In the genomic region with DNA sequence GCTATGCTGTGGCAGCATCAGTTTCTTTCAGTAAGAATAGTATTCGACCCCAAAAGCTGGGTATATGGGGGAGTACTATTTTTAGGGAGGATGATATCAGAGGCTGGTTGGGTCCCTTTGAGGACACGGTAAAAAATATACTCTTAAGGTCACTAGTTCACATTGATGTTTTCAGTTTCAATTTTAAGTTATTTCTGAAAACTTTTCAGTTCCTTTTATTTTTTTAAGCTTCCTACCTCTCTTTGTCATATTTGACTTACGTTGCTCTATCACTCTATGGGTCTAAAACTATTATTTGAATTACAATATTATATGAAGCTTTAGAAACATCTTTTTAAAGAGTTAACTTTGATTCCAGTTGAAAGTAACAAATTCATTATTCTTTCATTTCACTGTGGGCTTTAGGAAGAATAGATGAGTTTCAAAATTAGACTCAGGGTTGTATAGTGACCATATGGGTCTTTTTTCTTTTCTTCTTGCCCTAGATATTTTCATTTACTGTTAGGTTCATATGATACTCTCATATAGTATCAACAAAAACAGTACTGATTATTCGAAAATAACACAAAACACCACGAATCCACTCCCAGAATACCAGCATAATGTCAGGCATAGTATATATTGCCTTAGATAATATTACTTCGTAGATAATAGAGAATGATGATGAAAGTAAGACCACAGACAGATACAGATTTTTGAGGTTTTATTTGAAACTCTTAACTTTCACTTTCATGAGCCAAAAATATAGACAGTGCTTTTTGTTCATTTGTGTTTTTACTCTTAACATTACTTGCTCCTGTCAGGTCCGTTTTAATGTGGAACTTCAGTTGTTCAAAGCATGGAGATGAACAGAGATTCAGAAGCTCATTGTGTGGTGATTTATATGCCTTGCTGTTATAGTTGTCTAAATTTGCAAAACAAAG, we compare ENCODE assay signal across 8 cellular contexts.
DNase-seq lines count a peak whose midpoint lies in the region; ATAC-seq and TF ChIP-seq lines count a peak whose summit lies in the region.

No MANE protein-coding gene starts in this region.

- peak; percentile 89 for ATAC-seq in GM21390 (IDR thresholded peaks at IDR 0.05; ENCODE audit: unreplicated experiment)
- peak; percentile 82 for ATAC-seq in HG03457 (IDR thresholded peaks at IDR 0.05; ENCODE audit: unreplicated experiment)

- DNase-seq in GM13977 (ENCODE audit: low spot score) = peak; percentile 79
- no peak for DNase-seq in coronary artery (ENCODE audit: low spot score)
- no peak for DNase-seq in kidney glomerular epithelial cell (lab: John Stamatoyannopoulos, UW)
- no peak for DNase-seq in NCI-H1105 treated with DMSO at 0.1 percent for 48 hours (lab: John Stamatoyannopoulos, UW)
- DNase-seq in amygdala (lab: John Stamatoyannopoulos, UW) = no peak
- DNase-seq in nucleus accumbens (lab: John Stamatoyannopoulos, UW) = no peak

- TF ChIP-seq CTCF in GM13977 (IDR thresholded peaks at IDR 0.05; ENCODE audit: extremely low read depth, insufficient read depth, missing control alignments) = no peak
- no peak for TF ChIP-seq CTCF in coronary artery (IDR thresholded peaks at IDR 0.05)

- no peak overlapping the region for H3K27ac ChIP-seq in coronary artery

- in situ Hi-C loops in GM13977 (cut with MboI; ENCODE audit: low pct_unique_long_range_greater_than_20kb, low sequenced_read_pairs, unreplicated experiment) = no loop called here

- H3K4me3 ChIP-seq in coronary artery = peak overlapping the region; percentile 43
